In the genomic region with DNA sequence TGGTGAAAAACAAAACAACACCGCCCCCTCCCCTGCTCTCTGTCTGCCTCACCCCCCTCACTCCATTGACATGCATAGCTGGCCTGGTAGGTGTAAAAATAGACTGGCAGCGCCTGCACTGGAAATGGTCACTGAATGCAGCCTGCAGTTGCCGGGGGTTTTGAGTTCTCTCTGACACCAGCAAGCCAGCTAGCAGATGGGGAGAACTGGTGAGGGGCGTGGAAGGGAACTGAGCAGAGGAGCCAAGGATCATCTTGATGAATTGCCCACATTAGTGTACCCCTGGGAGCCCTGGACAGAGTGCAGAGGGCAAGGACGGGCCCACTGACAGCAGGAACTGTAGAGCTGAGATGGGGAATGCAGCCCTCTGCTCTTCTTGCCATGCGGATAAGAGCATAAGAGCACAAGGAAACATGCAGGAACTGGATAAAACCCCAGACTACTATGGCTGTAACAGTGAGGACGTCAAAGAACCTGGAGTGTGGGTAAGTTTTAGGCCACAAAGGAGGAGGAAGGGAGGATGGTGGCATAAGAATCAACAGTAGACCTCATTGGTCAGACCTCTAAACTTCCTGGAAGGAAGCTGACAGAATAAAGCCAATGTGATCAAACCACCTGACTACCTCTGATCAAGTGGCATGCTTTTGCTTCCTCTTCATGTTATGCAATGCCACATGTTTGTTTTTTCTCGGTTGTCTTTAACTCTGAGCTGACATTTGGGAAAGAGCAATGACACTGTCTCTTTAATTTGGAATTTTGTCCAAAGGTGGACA, we compare ENCODE assay signal across 10 cellular contexts.
DNase-seq lines count a peak whose midpoint lies in the region; ATAC-seq and TF ChIP-seq lines count a peak whose summit lies in the region.
"Had no signal": no experiment of that assay in that cellular context is flagged by ENCODE, and none has a peak within 500 bp of the region (broad histone marks: within the 10 kb centered on the region; RNA-seq: fewer than 3 reads in every experiment).

No MANE protein-coding gene starts in this region.

- peaks cover 3% of the 10 kb centered on the region for H3F3A ChIP-seq in PC-3 (ENCODE audit: low read length, unreplicated experiment)

- no peaks in the 10 kb centered on the region for H3K79me2 ChIP-seq in PC-3 (ENCODE audit: low read length)

- H3K4me3 ChIP-seq in epithelial cell of proximal tubule (ENCODE audit: low read depth, low read length) = peak overlapping the region; percentile 5
- H3K4me3 ChIP-seq in PC-3 (ENCODE audit: low read length) = no peak overlapping the region

- peaks cover 2% of the 10 kb centered on the region; the same call in 1 of the 2 replicates for H3K27me3 Mint-ChIP-seq in HFFc6 (ENCODE audit: insufficient read depth)

- H3K9me3 Mint-ChIP-seq in HFFc6 = no peaks in the 10 kb centered on the region
- H3K9me3 Mint-ChIP-seq: IgD-negative memory B cell had no signal

- intact Hi-C loops in PC-3 (cut with micrococcal nuclease) = no loop called here

- H2AFZ ChIP-seq in PC-3 (ENCODE audit: low read length) = no peak overlapping the region

- no peak overlapping the region for H3K4me2 ChIP-seq in PC-3 (ENCODE audit: low read length)

- no peak overlapping the region for H3K4me3 Mint-ChIP-seq in HFFc6
- H3K4me3 Mint-ChIP-seq: IgD-negative memory B cell had no signal

- DNase-seq in activated gamma-delta T cell (lab: John Stamatoyannopoulos, UW) (peak; percentile 4), activated gamma-delta T cell treated with Interleukin-2 at 50 U/mL for 16 hours (no peak), epithelial cell of proximal tubule (ENCODE audit: low read depth) (no peak), myocyte (ENCODE audit: low read depth) (peak; percentile 82), HFFc6 (no peak), PC-3 (no peak)

- no peaks in the 10 kb centered on the region for H3K36me3 Mint-ChIP-seq in HFFc6 (ENCODE audit: low read depth)
- H3K36me3 Mint-ChIP-seq: IgD-negative memory B cell had no signal

- H3K27me3 ChIP-seq in PC-3 (ENCODE audit: low read length) = no peaks in the 10 kb centered on the region
- H3K27me3 ChIP-seq: breast epithelium had no signal

- H3K36me3 ChIP-seq in PC-3 (ENCODE audit: low read depth, low read length) = no peaks in the 10 kb centered on the region
- H3K36me3 ChIP-seq: breast epithelium had no signal

- H4K20me1 ChIP-seq in PC-3 (ENCODE audit: low read length) = no peaks in the 10 kb centered on the region

- H3K9me2 ChIP-seq in PC-3 (replicated peaks; ENCODE audit: low read length) = no peaks in the 10 kb centered on the region

- H3K9me3 ChIP-seq in PC-3 (ENCODE audit: low read length) = no peaks in the 10 kb centered on the region
- H3K9me3 ChIP-seq: breast epithelium had no signal

- H3K9ac ChIP-seq in PC-3 (ENCODE audit: low read length) = no peak overlapping the region

- ATAC-seq in GM18519 (IDR thresholded peaks at IDR 0.05; ENCODE audit: low FRiP score, unreplicated experiment) = no peak
- no peak for ATAC-seq in HG03159 (IDR thresholded peaks at IDR 0.05; ENCODE audit: unreplicated experiment)
- ATAC-seq in PC-3 = no peak

- POLR2A ChIA-PET in PC-3 (lab: Charles Lee; ENCODE audit: unreplicated experiment) = no interaction called here

- peaks cover 19% of the 10 kb centered on the region for H3K4me1 ChIP-seq in PC-3 (ENCODE audit: insufficient read depth, low read length)

- CTCF ChIA-PET in PC-3 (lab: Charles Lee) = no interaction called here

- BruUV-seq in PC-3 (replicated peaks; lab: Mats Ljungman, UMichigan) = no TSS peak

- peaks cover 20% of the 10 kb centered on the region for H3K4me1 Mint-ChIP-seq in HFFc6 (ENCODE audit: low read depth)

- no peak overlapping the region for H3K27ac ChIP-seq in PC-3 (ENCODE audit: low read length)

- no peak overlapping the region for H3K27ac Mint-ChIP-seq in HFFc6
- H3K27ac Mint-ChIP-seq: IgD-negative memory B cell had no signal

- TF ChIP-seq CTCF in epithelial cell of proximal tubule (conservative IDR thresholded peaks at IDR 0.05; ENCODE audit: low read depth, low read length) (no peak), HFFc6 (IDR thresholded peaks at IDR 0.05) (no peak), PC-3 (conservative IDR thresholded peaks at IDR 0.05; ENCODE audit: low read depth, low read length) (no peak)

Comparison
In these comparisons a context has a peak if more than half of its experiments do, and no peak if none do; other contexts are left out.
1. DNase-seq: peak in activated gamma-delta T cell (single experiment) and myocyte (single experiment); none in activated gamma-delta T cell treated with Interleukin-2 at 50 U/mL for 16 hours (single experiment), epithelial cell of proximal tubule (single experiment), HFFc6 (single experiment) and PC-3 (single experiment).